Comparison of ENCODE assay signal across 18 cellular contexts in the genomic region with DNA sequence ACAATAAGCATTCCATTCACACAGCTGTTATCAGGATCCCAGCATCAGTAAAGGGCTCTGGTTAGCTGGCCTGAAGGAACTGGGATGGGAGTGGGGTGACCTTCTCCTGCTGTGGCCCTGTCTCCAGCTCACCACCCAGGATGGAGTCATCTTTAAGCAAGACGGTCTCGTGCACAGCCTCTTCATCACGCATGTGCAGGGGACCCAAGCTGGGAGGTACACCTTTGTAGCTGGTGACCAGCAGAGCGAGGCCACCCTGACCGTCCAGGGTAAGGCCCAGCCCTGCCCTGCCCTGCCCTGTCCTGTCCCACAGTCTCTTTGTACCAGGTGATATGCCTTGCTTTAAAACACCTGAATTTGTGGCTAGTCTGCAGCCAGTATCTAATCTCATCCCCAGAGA. TPM values are rescaled to one million over a fixed set of nuclear protein-coding genes. Genes with fewer than 3 reads are reported as not detected.
DNase-seq lines count a peak whose midpoint lies in the region; ATAC-seq, FAIRE-seq and TF ChIP-seq lines count a peak whose summit lies in the region.
"Had no signal": no experiment of that assay in that cellular context is flagged by ENCODE, and none has a peak within 500 bp of the region (broad histone marks: within the 10 kb centered on the region; RNA-seq: fewer than 3 reads in every experiment).

No MANE protein-coding gene starts in this region.

- peaks cover 0 to 3% (median 0%) of the 10 kb centered on the region in 4 experiments; a peak in 1 of 7 replicates for H3K4me1 ChIP-seq in H1 (replicated peaks in 1 of 4; ENCODE audit: control insufficient read depth in 3 of 4, insufficient read depth in 4 of 4, low read length in 3 of 4)
- H3K4me1 ChIP-seq: BE2C had no signal

- no peak overlapping the region for H2BK120ac ChIP-seq in H1 (replicated peaks; ENCODE audit: low read depth, low read length)

- no peak overlapping the region for H3K9ac ChIP-seq in H1 (replicated peaks in 1 of 4; ENCODE audit: extremely low read depth in 1 of 4, low read depth in 3 of 4, low read length in 3 of 4)

- intact Hi-C loops in natural killer cell (cut with micrococcal nuclease) = no loop called here

- no peak for TF ChIP-seq POLR2A in H1 (IDR thresholded peaks at IDR 0.05; ENCODE audit: control extremely low read depth in 1 of 2, low read depth in 2 of 2, low read length in 2 of 2)

- no peak for ATAC-seq in natural killer cell
- no peak for ATAC-seq in natural killer cell treated with Interleukin-12 subunit alpha and Interleukin-12 subunit beta and Interleukin-15 and Interleukin-18, amount 100 ng/mL, for 72 hours

- DNase-seq in natural killer cell = peak; percentile 10
- no peak for DNase-seq in natural killer cell treated with Interleukin-12 subunit alpha and Interleukin-12 subunit beta and Interleukin-15 and Interleukin-18, amount 100 ng/mL, for 72 hours (ENCODE audit: low spot score)
- DNase-seq in H1 (ENCODE audit: low read depth in 1 of 2, low spot score in 2 of 2) = no peak
- DNase-seq in progenitor cell of endocrine pancreas (ENCODE audit: low spot score, unreplicated experiment) = no peak
- DNase-seq in NCI-H2029 (lab: John Stamatoyannopoulos, UW) = no peak
- no peak for DNase-seq in NCI-H146 (lab: John Stamatoyannopoulos, UW)
- no peak for DNase-seq in iPS-NIHi7 (ENCODE audit: extremely low spot score)
- DNase-seq: BE2C; CD8-positive, alpha-beta memory T cell; DND-41; GDM1; MV-4-11; NCI-H1436; NCI-H345; Right ventricle myocardium superior had no signal

- CTCF ChIA-PET in H1 (lab: Charles Lee; ENCODE audit: partially characterized antibody) = interaction anchor here (0.6 to 1.7 kb wide), 29 partner anchors 8 to 196 kb away, joined by 3 to 19 read pairs (median 4); a partner anchor contains a TSS

- no peaks in the 10 kb centered on the region for H3K27me3 ChIP-seq in H1 (replicated peaks in 1 of 4; ENCODE audit: control insufficient read depth in 3 of 4, extremely low read depth in 1 of 4, insufficient read depth in 3 of 4, low read length in 3 of 4)
- H3K27me3 ChIP-seq: BE2C had no signal

- no peak for FAIRE-seq in H1 (lab: Jason Lieb, UNC)
- FAIRE-seq: GM12892, GM19239 had no signal

- H2AK5ac ChIP-seq in H1 (ENCODE audit: low read depth, low read length) = peak overlapping the region; percentile 4; the same call in 1 of the 2 replicates

- POLR2A ChIA-PET in H1 (lab: Charles Lee; ENCODE audit: partially characterized antibody) = interaction anchor here (1.4 kb wide), 1 partner anchor 12 kb away, joined by 4 read pairs; no protein-coding TSS in a partner anchor

- no peak overlapping the region for H3K27ac ChIP-seq in H1 (ENCODE audit: low read depth, low read length)

- no peaks in the 10 kb centered on the region for H3K9me3 ChIP-seq in H1 (ENCODE audit: insufficient read depth in 2 of 2, low read depth in 1 of 2, low read length in 1 of 2)
- H3K9me3 ChIP-seq: BE2C had no signal

- H3K4me1 Mint-ChIP-seq in natural killer cell = no peaks in the 10 kb centered on the region
- H3K4me1 Mint-ChIP-seq in natural killer cell treated with Interleukin-12 subunit alpha and Interleukin-12 subunit beta and Interleukin-15 and Interleukin-18, amount 100 ng/mL, for 72 hours (ENCODE audit: low read depth in 2 of 2) = no peaks in the 10 kb centered on the region
- no peaks in the 10 kb centered on the region for H3K4me1 Mint-ChIP-seq in progenitor cell of endocrine pancreas (ENCODE audit: low read depth)
- H3K4me1 Mint-ChIP-seq: CD8-positive, alpha-beta memory T cell; IgD-negative memory B cell had no signal

- 76% methylated on average over 5 of the region's 5 CpGs; no CpG with 5 or more reads in 1 of the 2 experiments for WGBS in H1 (ENCODE audit: extremely low coverage in 1 of 2, insufficient coverage in 1 of 2, insufficient read length in 1 of 2, insufficient replicate concordance in 2 of 2, low coverage in 1 of 2, low lambda C conversion rate in 2 of 2, missing lambda C conversion rate in 1 of 2), 2 experiments

- H3K79me1 ChIP-seq in H1 (ENCODE audit: low read depth, low read length) = no peaks in the 10 kb centered on the region

- H3K9me3 Mint-ChIP-seq in natural killer cell (no peaks in the 10 kb centered on the region), progenitor cell of endocrine pancreas (ENCODE audit: low read depth) (no peaks in the 10 kb centered on the region)
- no peaks in the 10 kb centered on the region for H3K9me3 Mint-ChIP-seq in natural killer cell treated with Interleukin-12 subunit alpha and Interleukin-12 subunit beta and Interleukin-15 and Interleukin-18, amount 100 ng/mL, for 72 hours
- H3K9me3 Mint-ChIP-seq: CD8-positive, alpha-beta memory T cell; IgD-negative memory B cell had no signal

- H3K4me3 ChIP-seq in H1 (ENCODE audit: extremely low read depth in 1 of 4, insufficient read depth in 2 of 4, low read depth in 3 of 4, low read length in 4 of 4) = no peak overlapping the region

- H3K14ac ChIP-seq in H1 (ENCODE audit: insufficient read length) = no peak overlapping the region

- H4K5ac ChIP-seq in H1 (ENCODE audit: insufficient read length, low read depth, low read length) = no peak overlapping the region

- no peak overlapping the region for H2BK20ac ChIP-seq in H1 (ENCODE audit: low read length)

- H3K4me3 Mint-ChIP-seq in natural killer cell (no peak overlapping the region), progenitor cell of endocrine pancreas (ENCODE audit: low read depth) (no peak overlapping the region)
- no peak overlapping the region for H3K4me3 Mint-ChIP-seq in natural killer cell treated with Interleukin-12 subunit alpha and Interleukin-12 subunit beta and Interleukin-15 and Interleukin-18, amount 100 ng/mL, for 72 hours
- H3K4me3 Mint-ChIP-seq: CD8-positive, alpha-beta memory T cell; IgD-negative memory B cell had no signal

- H3K18ac ChIP-seq in H1 (ENCODE audit: extremely low read depth, low read length) = no peak overlapping the region

- TF ChIP-seq EP300 in H1 (IDR thresholded peaks at IDR 0.05; ENCODE audit: borderline replicate concordance in 1 of 2, low read depth in 2 of 2, low read length in 2 of 2) = no peak

- H3K27ac Mint-ChIP-seq in natural killer cell (no peak overlapping the region), progenitor cell of endocrine pancreas (peak overlapping the region; percentile 50)
- no peak overlapping the region for H3K27ac Mint-ChIP-seq in natural killer cell treated with Interleukin-12 subunit alpha and Interleukin-12 subunit beta and Interleukin-15 and Interleukin-18, amount 100 ng/mL, for 72 hours
- H3K27ac Mint-ChIP-seq: IgD-negative memory B cell had no signal

- no peak for TF ChIP-seq CTCF in natural killer cell (IDR thresholded peaks at IDR 0.05)
- no peak for TF ChIP-seq CTCF in H1 (IDR thresholded peaks at IDR 0.05; ENCODE audit: control extremely low read depth in 1 of 3, insufficient read depth in 1 of 3, low read depth in 1 of 3, low read length in 3 of 3)
- TF ChIP-seq CTCF in progenitor cell of endocrine pancreas (IDR thresholded peaks at IDR 0.05; ENCODE audit: unreplicated experiment) = no peak

- 0 out of 2 replicates have a peak overlapping the region, but pooled peaks have one; percentile 22 for H2BK5ac ChIP-seq in H1 (ENCODE audit: low read depth, low read length)

- H3K27me3 Mint-ChIP-seq in natural killer cell (ENCODE audit: low read depth in 2 of 2) = peaks cover 16 to 18% of the 10 kb centered on the region in 2 donors
- H3K27me3 Mint-ChIP-seq in natural killer cell treated with Interleukin-12 subunit alpha and Interleukin-12 subunit beta and Interleukin-15 and Interleukin-18, amount 100 ng/mL, for 72 hours = peaks cover 14 to 17% of the 10 kb centered on the region in 2 donors
- peaks cover 34% of the 10 kb centered on the region for H3K27me3 Mint-ChIP-seq in progenitor cell of endocrine pancreas
- H3K27me3 Mint-ChIP-seq: IgD-negative memory B cell had no signal

- no peaks in the 10 kb centered on the region for H4K20me1 ChIP-seq in H1 (replicated peaks in 1 of 2; ENCODE audit: control insufficient read depth in 1 of 2, insufficient read depth in 2 of 2, low read length in 2 of 2)

- no peak overlapping the region for H4K8ac ChIP-seq in H1 (ENCODE audit: extremely low read depth, insufficient read depth, low read length)

- H3K23ac ChIP-seq in H1 (ENCODE audit: insufficient read length) = no peak overlapping the region

- no peak overlapping the region for H4K91ac ChIP-seq in H1 (replicated peaks; ENCODE audit: insufficient read length, low read length)

- TF ChIP-seq RAD21 in H1 (IDR thresholded peaks at IDR 0.05 in 1 of 2, conservative IDR thresholded peaks at IDR 0.05 in 1 of 2; ENCODE audit: low read depth in 2 of 2, low read length in 2 of 2) = no peak

- no peak overlapping the region for H2BK12ac ChIP-seq in H1 (ENCODE audit: low read depth, low read length)

- H3K4me2 ChIP-seq in H1 (ENCODE audit: insufficient read depth in 1 of 2, low read depth in 2 of 2, low read length in 2 of 2) = no peak overlapping the region

- no peaks in the 10 kb centered on the region for H3K36me3 ChIP-seq in H1 (ENCODE audit: control insufficient read depth in 2 of 4, insufficient read depth in 4 of 4, low read length in 3 of 4)
- H3K36me3 ChIP-seq: BE2C had no signal

- no peak overlapping the region for H2AFZ ChIP-seq in H1 (ENCODE audit: low read length)

- H3K56ac ChIP-seq in H1 (replicated peaks; ENCODE audit: insufficient read length, low read depth, low read length) = no peak overlapping the region

- H3K36me3 Mint-ChIP-seq in natural killer cell (no peaks in the 10 kb centered on the region), progenitor cell of endocrine pancreas (ENCODE audit: insufficient read depth) (no peaks in the 10 kb centered on the region)
- H3K36me3 Mint-ChIP-seq in natural killer cell treated with Interleukin-12 subunit alpha and Interleukin-12 subunit beta and Interleukin-15 and Interleukin-18, amount 100 ng/mL, for 72 hours = no peaks in the 10 kb centered on the region
- H3K36me3 Mint-ChIP-seq: CD8-positive, alpha-beta memory T cell; IgD-negative memory B cell had no signal

- no peaks in the 10 kb centered on the region for H3K23me2 ChIP-seq in H1 (ENCODE audit: low read depth, low read length)

- no peak overlapping the region for H3K4ac ChIP-seq in H1 (replicated peaks; ENCODE audit: insufficient read length, low read depth, low read length)

- H2BK15ac ChIP-seq in H1 (ENCODE audit: low read length) = 0 out of 2 replicates have a peak overlapping the region, but pooled peaks have one; percentile 31

- no peaks in the 10 kb centered on the region for H3K79me2 ChIP-seq in H1 (ENCODE audit: control insufficient read depth in 1 of 2, insufficient read depth in 2 of 2, low read length in 2 of 2)

RNA-seq across cellular contexts. Expression of a gene that starts 24.3 kb away (rescaled TPM):
- not detected for total RNA-seq in natural killer cell
- total RNA-seq in natural killer cell treated with Interleukin-12 subunit alpha and Interleukin-12 subunit beta and Interleukin-15 and Interleukin-18, amount 100 ng/mL, for 72 hours = not detected
- not detected in 2 replicates for total RNA-seq in H1 (2021; fragmentation: NEBNext Ultra II Directional; extraction: Animal tissue kit (Norgen Biotek cat#: 25700))
- polyA plus RNA-seq in H1 (2011; rRNA removed) = not detected in 2 replicates
- polyA plus RNA-seq in H1 (2011; cell fraction: cytosol; rRNA removed) = not detected
- polyA plus RNA-seq in H1 (2011; cell fraction: nucleus; rRNA removed) = not detected
- polyA plus RNA-seq in H1 (2012, experiment 1 of 2) = not detected in 4 replicates
- not detected for polyA plus RNA-seq in H1 (2012, experiment 2 of 2)
- polyA plus RNA-seq in H1 (2013, experiment 1 of 2) = not detected
- polyA plus RNA-seq in H1 (2013, experiment 2 of 2) = not detected
- polyA minus RNA-seq in H1 (2011; rRNA and poly(A)+ RNA removed) = not detected in 2 replicates
- polyA minus RNA-seq in H1 (2011; cell fraction: cytosol; rRNA and poly(A)+ RNA removed) = not detected
- not detected for polyA minus RNA-seq in H1 (2011; cell fraction: nucleus; rRNA and poly(A)+ RNA removed)
- 0.38 and 0.44 TPM in 2 replicates for total RNA-seq in progenitor cell of endocrine pancreas
- total RNA-seq: CD8-positive, alpha-beta memory T cell; Right ventricle myocardium superior had no signal
- polyA plus RNA-seq: CD8-positive, alpha-beta memory T cell; IgD-negative memory B cell had no signal
